ENCODE assay signal across 18 cellular contexts in genomic region chr2:85961053-85961452, GRCh38.
DNase-seq lines count a peak whose midpoint lies in the region; TF ChIP-seq lines count a peak whose summit lies in the region.
"Had no signal": no experiment of that assay in that cellular context is flagged by ENCODE, and none has a peak within 500 bp of the region (broad histone marks: within the 10 kb centered on the region; RNA-seq: fewer than 3 reads in every experiment).

No MANE protein-coding gene starts in this region.

- no peak overlapping the region for H3K4me2 ChIP-seq in BLaER1
- H3K4me2 ChIP-seq: A549; BLaER1 treated with 17β-estradiol and CSF1 and Interleukin-3, amounts not matched to agents 10 nM and 100 nM; GM23338 had no signal

- intact Hi-C loops in esophagus muscularis mucosa (cut with DNase I): no loop called here

- H3K4me1 Mint-ChIP-seq in type B pancreatic cell (ENCODE audit: unreplicated experiment): peaks cover 3% of the 10 kb centered on the region

- H3K4me3 ChIP-seq in BLaER1: 0 out of 2 replicates have a peak overlapping the region, but pooled peaks have one; percentile 19
- no peak overlapping the region for H3K4me3 ChIP-seq in esophagus muscularis mucosa
- H3K4me3 ChIP-seq: A549, GM23338 had no signal

- WGBS in esophagus muscularis mucosa: 85% methylated on average over 2 of the region's 2 CpGs

- no peak overlapping the region for H3K27ac ChIP-seq in BLaER1
- H3K27ac ChIP-seq in esophagus muscularis mucosa (replicated peaks in 1 of 4): no peak overlapping the region
- H3K27ac ChIP-seq: 22Rv1; BLaER1 treated with 17β-estradiol and CSF1 and Interleukin-3, amounts not matched to agents 10 nM and 100 nM had no signal

- TF ChIP-seq EP300 in esophagus muscularis mucosa (IDR thresholded peaks at IDR 0.05): no peak

- no peaks in the 10 kb centered on the region for H3K4me1 ChIP-seq in BLaER1
- no peaks in the 10 kb centered on the region for H3K4me1 ChIP-seq in esophagus muscularis mucosa

- H3K27me3 Mint-ChIP-seq in type B pancreatic cell: no peaks in the 10 kb centered on the region

- H3K9ac ChIP-seq in BLaER1: no peak overlapping the region
- H3K9ac ChIP-seq: BLaER1 treated with 17β-estradiol and CSF1 and Interleukin-3, amounts not matched to agents 10 nM and 100 nM had no signal

- DNase-seq in DMS53 (lab: John Stamatoyannopoulos, UW) (peak; percentile 63), DMS53 treated with DMSO at 0.1 percent for 48 hours (lab: John Stamatoyannopoulos, UW; ENCODE audit: unreplicated experiment) (no peak), OCI-M1 (lab: John Stamatoyannopoulos, UW) (peak; percentile 5), type B pancreatic cell (ENCODE audit: extremely low spot score, unreplicated experiment) (peak; percentile 48), UCSD-AML1 (lab: John Stamatoyannopoulos, UW; ENCODE audit: unreplicated experiment) (no peak), esophagus muscularis mucosa (ENCODE audit: extremely low spot score) (no peak)
- DNase-seq: CD8-positive, alpha-beta T cell; DMS 273 treated with DMSO at 0.1 percent for 48 hours; DMS79; GDM1; HCEC 1CT; HFFc6; IMR-90 had no signal

- H3K36me3 Mint-ChIP-seq in type B pancreatic cell: no peaks in the 10 kb centered on the region
- H3K36me3 Mint-ChIP-seq: CD8-positive, alpha-beta T cell had no signal

- H3K36me3 ChIP-seq in BLaER1 (no peaks in the 10 kb centered on the region), esophagus muscularis mucosa (no peaks in the 10 kb centered on the region)

- H3K9me3 ChIP-seq in BLaER1 (peaks cover 47% of the 10 kb centered on the region), esophagus muscularis mucosa (no peaks in the 10 kb centered on the region)

- H4K20me1 ChIP-seq in BLaER1: no peaks in the 10 kb centered on the region
- H4K20me1 ChIP-seq: BLaER1 treated with 17β-estradiol and CSF1 and Interleukin-3, amounts not matched to agents 10 nM and 100 nM had no signal

- H3K27me3 ChIP-seq in BLaER1 (no peaks in the 10 kb centered on the region), esophagus muscularis mucosa (no peaks in the 10 kb centered on the region)
- H3K27me3 ChIP-seq: BLaER1 treated with 17β-estradiol and CSF1 and Interleukin-3, amounts not matched to agents 10 nM and 100 nM had no signal

- TF ChIP-seq POLR2A in esophagus muscularis mucosa (IDR thresholded peaks at IDR 0.05; ENCODE audit: low read depth): no peak

- TF ChIP-seq CTCF in type B pancreatic cell (conservative IDR thresholded peaks at IDR 0.05) (no peak), esophagus muscularis mucosa (IDR thresholded peaks at IDR 0.05) (no peak)

- no peak overlapping the region for H3K27ac Mint-ChIP-seq in type B pancreatic cell
- H3K27ac Mint-ChIP-seq: CD8-positive, alpha-beta T cell; GM23338; HFFc6 had no signal

- no peak overlapping the region for H3K4me3 Mint-ChIP-seq in type B pancreatic cell
- H3K4me3 Mint-ChIP-seq: CD8-positive, alpha-beta T cell; GM23338; HFFc6 had no signal

- peaks cover 4% of the 10 kb centered on the region for H3K9me3 Mint-ChIP-seq in type B pancreatic cell
- H3K9me3 Mint-ChIP-seq: CD8-positive, alpha-beta T cell had no signal

Comparison
In these comparisons a context has a peak if more than half of its experiments do, and no peak if none do; other contexts are left out.
1. DNase-seq: peak in DMS53 (single experiment), OCI-M1 (single experiment) and type B pancreatic cell (single experiment); none in DMS53 treated with DMSO at 0.1 percent for 48 hours (single experiment), UCSD-AML1 (single experiment) and esophagus muscularis mucosa (single experiment).